In genomic region chr12:591167-591570, GRCh38 we compare ENCODE assay signal across 13 cellular contexts.
DNase-seq lines count a peak whose midpoint lies in the region; ATAC-seq, FAIRE-seq and TF ChIP-seq lines count a peak whose summit lies in the region.
"Had no signal": no experiment of that assay in that cellular context is flagged by ENCODE, and none has a peak within 500 bp of the region (broad histone marks: within the 10 kb centered on the region; RNA-seq: fewer than 3 reads in every experiment).

No MANE protein-coding gene starts in this region.

- H3K27me3 ChIP-seq in body of pancreas (no peaks in the 10 kb centered on the region), HepG2 (ENCODE audit: control insufficient read depth in 1 of 2, insufficient read depth in 2 of 2, low read length in 2 of 2) (no peaks in the 10 kb centered on the region), aorta (ENCODE audit: control insufficient read depth in 1 of 2, insufficient read depth in 2 of 2, low read length in 1 of 2) (no peaks in the 10 kb centered on the region)

- peak in 5 of 7 experiments; percentile 9 to 47 (median 28) for TF ChIP-seq CTCF in body of pancreas (IDR thresholded peaks at IDR 0.05)
- TF ChIP-seq CTCF in HepG2 (CRISPR knock-in tag; IDR thresholded peaks at IDR 0.05), result peak; percentile 28; the same call in 1 of the 2 replicates

- H3K4me1 ChIP-seq in body of pancreas (peaks cover 24% of the 10 kb centered on the region), HepG2 (ENCODE audit: insufficient read depth, low read length) (peaks cover 58% of the 10 kb centered on the region), aorta (ENCODE audit: control insufficient read depth in 1 of 2, insufficient read depth in 2 of 2, low read length in 2 of 2) (no peaks in the 10 kb centered on the region)

- CTCF ChIA-PET in activated CD4-positive, alpha-beta T cell treated with anti-CD3 and anti-CD28 coated beads for 36 hours (lab: Charles Lee), result interaction anchor here (1.1 kb wide), 1 partner anchor 37 kb away, joined by 3 read pairs; no protein-coding TSS in a partner anchor
- CTCF ChIA-PET in HepG2 (lab: Yijun Ruan, JAX; ENCODE audit: low intra/inter-chr PET ratio, low total read pairs), result no interaction called here

- peak; percentile 15 for FAIRE-seq in HepG2 (lab: Jason Lieb, UNC)

- H3K9me3 ChIP-seq in body of pancreas (no peaks in the 10 kb centered on the region), HepG2 (ENCODE audit: low read length) (no peaks in the 10 kb centered on the region), aorta (ENCODE audit: control insufficient read depth, low read length) (no peaks in the 10 kb centered on the region)

- H4K20me1 ChIP-seq in HepG2 (ENCODE audit: insufficient read depth, low read length), result no peaks in the 10 kb centered on the region

- TF ChIP-seq POLR2A in body of pancreas (IDR thresholded peaks at IDR 0.05), result no peak
- TF ChIP-seq POLR2A in HepG2 (IDR thresholded peaks at IDR 0.05; ENCODE audit: insufficient read depth in 1 of 2, low read depth in 2 of 2, low read length in 2 of 2), result no peak

- peak overlapping the region; percentile 50 for H3K9ac ChIP-seq in HepG2 (ENCODE audit: insufficient read depth, low read depth, low read length)

- intact Hi-C loops in activated CD4-positive, alpha-beta T cell treated with anti-CD3 and anti-CD28 coated beads for 36 hours (cut with DNase I, micrococcal nuclease), result no loop called here
- intact Hi-C loops in body of pancreas (cut with DNase I) (no loop called here), HepG2 (cut with micrococcal nuclease; ENCODE audit: unreplicated experiment) (no loop called here), aorta (cut with DNase I) (no loop called here)

- peak overlapping the region; percentile 30 to 74 (median 65) for H3K27ac ChIP-seq in body of pancreas
- H3K27ac ChIP-seq in HepG2 (ENCODE audit: extremely low read length, insufficient read depth, low read length), result peak overlapping the region; percentile 50
- H3K27ac ChIP-seq in aorta (ENCODE audit: low read depth in 1 of 2, low read length in 2 of 2), result no peak overlapping the region

- no peak for DNase-seq in activated CD4-positive, alpha-beta T cell treated with anti-CD3 and anti-CD28 coated beads for 36 hours
- no peak for DNase-seq in activated CD4-positive, alpha-beta T cell treated with anti-CD3 and anti-CD28 coated beads for 48 hours
- DNase-seq in body of pancreas (peak in 1 of 4 donors; percentile 71), HepG2 (ENCODE audit: low spot score) (no peak), aorta (no peak), NCI-H526 treated with DMSO at 0.1 percent for 48 hours (lab: John Stamatoyannopoulos, UW) (no peak)
- no peak for DNase-seq in activated naive CD4-positive, alpha-beta T cell treated with anti-CD3 and anti-CD28 coated beads, Interleukin-2, amount 50 U/mL, for 16 hours
- DNase-seq: activated CD4-positive, alpha-beta T cell treated with anti-CD3 and anti-CD28 coated beads for 1 hour; activated effector memory CD4-positive, alpha-beta T cell treated with Interleukin-2 at 50 U/mL for 16 hours; foreskin fibroblast; NCI-H1417 had no signal

- no peaks in the 10 kb centered on the region for H3K27me3 Mint-ChIP-seq in activated CD4-positive, alpha-beta T cell treated with anti-CD3 and anti-CD28 coated beads for 36 hours

- H3K79me2 ChIP-seq in HepG2 (ENCODE audit: insufficient read depth, low read length), result no peaks in the 10 kb centered on the region

- H3K36me3 Mint-ChIP-seq in activated CD4-positive, alpha-beta T cell treated with anti-CD3 and anti-CD28 coated beads for 36 hours (ENCODE audit: low read depth), result no peaks in the 10 kb centered on the region

- H3K9me3 Mint-ChIP-seq in activated CD4-positive, alpha-beta T cell treated with anti-CD3 and anti-CD28 coated beads for 36 hours (ENCODE audit: low read depth), result no peaks in the 10 kb centered on the region

- no peak overlapping the region for H3K4me3 Mint-ChIP-seq in activated CD4-positive, alpha-beta T cell treated with anti-CD3 and anti-CD28 coated beads for 36 hours

- POLR2A ChIA-PET in activated CD4-positive, alpha-beta T cell treated with anti-CD3 and anti-CD28 coated beads for 36 hours (lab: Charles Lee), result no interaction called here
- POLR2A ChIA-PET in HepG2 (lab: Yijun Ruan, JAX), result interaction anchor here (0.8 to 1.4 kb wide), 3 partner anchors 15 to 159 kb away, joined by 3 read pairs; no protein-coding TSS in a partner anchor

- peak overlapping the region; percentile 46 for H2AFZ ChIP-seq in HepG2 (ENCODE audit: low read length)

- ATAC-seq in activated CD4-positive, alpha-beta T cell treated with anti-CD3 and anti-CD28 coated beads for 36 hours, result peak; percentile 74
- ATAC-seq in body of pancreas (peak; percentile 80), HepG2 (peak; percentile 92), aorta (ENCODE audit: low FRiP score) (peak; percentile 44), GM18502 (IDR thresholded peaks at IDR 0.05; ENCODE audit: poor library complexity, unreplicated experiment) (no peak)

- H3K36me3 ChIP-seq in body of pancreas (replicated peaks in 1 of 2; ENCODE audit: insufficient read depth in 1 of 2, low read depth in 2 of 2) (no peaks in the 10 kb centered on the region), HepG2 (replicated peaks in 1 of 2; ENCODE audit: control insufficient read depth in 1 of 2, insufficient read depth in 2 of 2, low read length in 2 of 2) (no peaks in the 10 kb centered on the region), aorta (ENCODE audit: control insufficient read depth in 1 of 2, insufficient read depth in 2 of 2, low read length in 1 of 2) (no peaks in the 10 kb centered on the region)

- TF ChIP-seq EP300 in HepG2 (IDR thresholded peaks at IDR 0.05; ENCODE audit: low read depth in 2 of 2, low read length in 2 of 2) (no peak), HepG2 (CRISPR knock-in tag; IDR thresholded peaks at IDR 0.05; ENCODE audit: borderline replicate concordance) (no peak)

- BruUV-seq in HepG2 (replicated peaks; lab: Mats Ljungman, UMichigan), result no TSS peak

- 38 to 50% methylated on average over 2 to 4 of the region's 4 CpGs for WGBS in body of pancreas, 2 donors
- 45% methylated on average over 2 of the region's 4 CpGs for WGBS in HepG2 (ENCODE audit: low lambda C conversion rate)
- WGBS in aorta, 2 donors, result 43 to 45% methylated on average over 4 of the region's 4 CpGs

- in situ Hi-C loops in HepG2 (cut with HindIII; ENCODE audit: extremely low pct_ligation_motif_present, low pct_unique_long_range_greater_than_20kb), result no loop called here

- no peak overlapping the region for H3K27ac Mint-ChIP-seq in activated CD4-positive, alpha-beta T cell treated with anti-CD3 and anti-CD28 coated beads for 36 hours

- TF ChIP-seq RAD21 in HepG2 (CRISPR knock-in tag; IDR thresholded peaks at IDR 0.05), result 0 out of 2 replicates have a peak, but pooled peaks have one; percentile 25

- peak overlapping the region; percentile 82 for H3K4me2 ChIP-seq in HepG2 (ENCODE audit: low read depth, low read length)

- H3K4me3 ChIP-seq in body of pancreas (no peak overlapping the region), HepG2 (replicated peaks in 1 of 3; ENCODE audit: insufficient read depth in 1 of 3, low read depth in 2 of 3, low read length in 3 of 3) (peak overlapping the region; percentile 3 to 67 (median 38); a peak in 5 of 6 replicates), aorta (ENCODE audit: low read length in 2 of 2) (no peak overlapping the region)
- H3K4me3 ChIP-seq: lung had no signal

- H3K4me1 Mint-ChIP-seq in activated CD4-positive, alpha-beta T cell treated with anti-CD3 and anti-CD28 coated beads for 36 hours, result no peaks in the 10 kb centered on the region

TF ChIP-seq in HepG2, 621 proteins besides CTCF, POLR2A, EP300 and RAD21 (continues in another document):
- TF ChIP-seq ZBTB38 (CRISPR knock-in tag; IDR thresholded peaks at IDR 0.05) (peak; percentile 19; the same call in 1 of the 2 replicates), PITX1 (CRISPR knock-in tag; IDR thresholded peaks at IDR 0.05) (0 out of 2 replicates have a peak, but pooled peaks have one; percentile 9), HDAC1 (CRISPR knock-in tag; IDR thresholded peaks at IDR 0.05) (0 out of 2 replicates have a peak, but pooled peaks have one; percentile 28), ZNF772 (CRISPR knock-in tag; IDR thresholded peaks at IDR 0.05) (peak; percentile 52; the same call in 1 of the 2 replicates), TFAP4 (IDR thresholded peaks at IDR 0.05; ENCODE audit: borderline replicate concordance, low read depth) (0 out of 2 replicates have a peak, but pooled peaks have one; percentile 42), ZNF510 (CRISPR knock-in tag; IDR thresholded peaks at IDR 0.05; ENCODE audit: low read depth) (0 out of 2 replicates have a peak, but pooled peaks have one; percentile 35), KDM5B (CRISPR knock-in tag; IDR thresholded peaks at IDR 0.05; ENCODE audit: borderline replicate concordance) (peak; percentile 25; the same call in 1 of the 2 replicates), ZSCAN29 (CRISPR knock-in tag; conservative IDR thresholded peaks at IDR 0.05) (peak; percentile 55; the same call in 1 of the 2 replicates), ADNP (CRISPR knock-in tag; IDR thresholded peaks at IDR 0.05) (no peak), ZFP91 (CRISPR knock-in tag; IDR thresholded peaks at IDR 0.05; ENCODE audit: borderline replicate concordance) (peak; percentile 50), ZNF501 (CRISPR knock-in tag; IDR thresholded peaks at IDR 0.05) (no peak), ZNF3 (CRISPR knock-in tag; IDR thresholded peaks at IDR 0.05) (no peak), SAP130 (CRISPR knock-in tag; IDR thresholded peaks at IDR 0.05; ENCODE audit: low read depth) (peak; percentile 17; the same call in 1 of the 2 replicates)

Comparison
In these comparisons a context has a peak if more than half of its experiments do, and no peak if none do; other contexts are left out.
1. H3K27ac ChIP-seq: peak in body of pancreas (4 of 4) and HepG2 (single experiment); none in aorta (0 of 2).
2. H3K4me3 ChIP-seq: peak in HepG2 (3 of 3); none in body of pancreas (0 of 2) and aorta (0 of 2).